8 cellular contexts compared by ENCODE assay signal in genomic region chr19:35267818-35268545, GRCh38. TPM values are rescaled to one million over a fixed set of nuclear protein-coding genes. Genes with fewer than 3 reads are reported as not detected.
DNase-seq lines count a peak whose midpoint lies in the region; ATAC-seq lines count a peak whose summit lies in the region.

No MANE protein-coding gene starts in this region.

- peaks cover 17% of the 10 kb centered on the region for H3K4me1 Mint-ChIP-seq in activated CD8-positive, alpha-beta memory T cell treated with anti-CD3 and anti-CD28 coated beads, Interleukin-2, amount 10 ng/mL, durations not matched to agents 7 days and 5 days

- peak overlapping the region; percentile 90 for H3K27ac Mint-ChIP-seq in activated CD8-positive, alpha-beta memory T cell treated with anti-CD3 and anti-CD28 coated beads, Interleukin-2, amount 10 ng/mL, durations not matched to agents 7 days and 5 days

- H3K27me3 Mint-ChIP-seq in activated CD8-positive, alpha-beta memory T cell treated with anti-CD3 and anti-CD28 coated beads, Interleukin-2, amount 10 ng/mL, durations not matched to agents 7 days and 5 days = no peaks in the 10 kb centered on the region

- no peaks in the 10 kb centered on the region for H3K9me3 Mint-ChIP-seq in activated CD8-positive, alpha-beta memory T cell treated with anti-CD3 and anti-CD28 coated beads, Interleukin-2, amount 10 ng/mL, durations not matched to agents 7 days and 5 days (ENCODE audit: low read depth)

- H3K4me3 ChIP-seq in ACC112 (ENCODE audit: low read depth, low read length) = peak overlapping the region; percentile 81
- H3K4me3 ChIP-seq in endocrine pancreas (ENCODE audit: control insufficient read depth, insufficient read depth, low read length) = peak overlapping the region; percentile 41

- H3K27me3 ChIP-seq in ACC112 (ENCODE audit: insufficient read depth, low read length) (no peaks in the 10 kb centered on the region), endocrine pancreas (ENCODE audit: control insufficient read depth, insufficient read depth, low read length) (no peaks in the 10 kb centered on the region)

- H3K79me2 ChIP-seq in ACC112 (ENCODE audit: control insufficient read depth, insufficient read depth, low read length, unreplicated experiment) = peaks cover 2% of the 10 kb centered on the region

- peaks cover 21% of the 10 kb centered on the region for H3K36me3 Mint-ChIP-seq in activated CD8-positive, alpha-beta memory T cell treated with anti-CD3 and anti-CD28 coated beads, Interleukin-2, amount 10 ng/mL, durations not matched to agents 7 days and 5 days

- DNase-seq in NCI-H82 treated with DMSO at 0.1 percent for 48 hours (lab: John Stamatoyannopoulos, UW; ENCODE audit: unreplicated experiment) = peak; percentile 34
- DNase-seq in activated CD8-positive, alpha-beta memory T cell treated with anti-CD3 and anti-CD28 coated beads, Interleukin-2, amount 10 ng/mL, durations not matched to agents 7 days and 5 days = peak; percentile 79
- peak; percentile 95 for DNase-seq in mesenteric fat pad (ENCODE audit: low spot score)
- DNase-seq in stimulated activated CD8-positive, alpha-beta memory T cell treated with anti-CD3 and anti-CD28 coated beads, Interleukin-15, amount 100 ng/mL, for 48 hours (ENCODE audit: low read depth in 2 of 2) = peak; percentile 66 to 71

- H3K9ac ChIP-seq in endocrine pancreas (ENCODE audit: control insufficient read depth, insufficient read depth, low read length) = peak overlapping the region; percentile 84

- H2AFZ ChIP-seq in ACC112 (ENCODE audit: low read length, unreplicated experiment) = peak overlapping the region; percentile 3

- no peaks in the 10 kb centered on the region for H3K4me1 ChIP-seq in ACC112 (ENCODE audit: control insufficient read depth, insufficient read depth, low read length, unreplicated experiment)
- no peaks in the 10 kb centered on the region for H3K4me1 ChIP-seq in endocrine pancreas (ENCODE audit: control insufficient read depth, insufficient read depth, low read length)

- CTCF ChIA-PET in activated CD8-positive, alpha-beta memory T cell treated with anti-CD3 and anti-CD28 coated beads, Interleukin-2, amount 10 ng/mL, durations not matched to agents 7 days and 5 days (lab: Charles Lee) = interaction anchor here (1.1 to 3.3 kb wide), 3 partner anchors 28 to 227 kb away, joined by 3 to 16 read pairs (median 3); no protein-coding TSS in a partner anchor

- no peaks in the 10 kb centered on the region for H3K9me3 ChIP-seq in endocrine pancreas (ENCODE audit: control insufficient read depth, low read length)

- H3K4me3 Mint-ChIP-seq in activated CD8-positive, alpha-beta memory T cell treated with anti-CD3 and anti-CD28 coated beads, Interleukin-2, amount 10 ng/mL, durations not matched to agents 7 days and 5 days = peak overlapping the region; percentile 89

- H3K27ac ChIP-seq in ACC112 (ENCODE audit: low read depth, low read length) = peak overlapping the region; percentile 58

- no peaks in the 10 kb centered on the region for H3K36me3 ChIP-seq in ACC112 (ENCODE audit: insufficient read depth, low read length)
- H3K36me3 ChIP-seq in endocrine pancreas (ENCODE audit: control insufficient read depth, insufficient read depth, low read length) = peaks cover 5% of the 10 kb centered on the region

- ATAC-seq in GM18520 (IDR thresholded peaks at IDR 0.05; ENCODE audit: unreplicated experiment) (peak; percentile 29), HG03196 (IDR thresholded peaks at IDR 0.05; ENCODE audit: unreplicated experiment) (peak; percentile 39)
- peak; percentile 72 for ATAC-seq in activated CD8-positive, alpha-beta memory T cell treated with anti-CD3 and anti-CD28 coated beads, Interleukin-2, amount 10 ng/mL, durations not matched to agents 7 days and 5 days

RNA-seq across cellular contexts. Expression of gene USF2, which starts 0.8 kb away (rescaled TPM):
- total RNA-seq in activated CD8-positive, alpha-beta memory T cell treated with anti-CD3 and anti-CD28 coated beads, Interleukin-2, amount 10 ng/mL, durations not matched to agents 7 days and 5 days = 100 to 1,000 TPM; 138 to 154 TPM
- total RNA-seq in mesenteric fat pad = 110 TPM

RNA-seq across cellular contexts. Expression of gene HAMP, which starts 14.3 kb away (rescaled TPM):
- total RNA-seq in activated CD8-positive, alpha-beta memory T cell treated with anti-CD3 and anti-CD28 coated beads, Interleukin-2, amount 10 ng/mL, durations not matched to agents 7 days and 5 days = under 1 TPM; 0.55 to 0.77 TPM
- total RNA-seq in mesenteric fat pad = not detected

RNA-seq across cellular contexts. Expression of gene LSR, which starts 19.2 kb away (rescaled TPM):
- total RNA-seq in activated CD8-positive, alpha-beta memory T cell treated with anti-CD3 and anti-CD28 coated beads, Interleukin-2, amount 10 ng/mL, durations not matched to agents 7 days and 5 days = 10 to 100 TPM in 1 of 2 experiments, 1 to 10 TPM in 1; 7.2 to 10.0 TPM
- total RNA-seq in mesenteric fat pad = 8.1 TPM

RNA-seq across cellular contexts. Expression of gene MAG, which starts 24.0 kb away (rescaled TPM):
- total RNA-seq in activated CD8-positive, alpha-beta memory T cell treated with anti-CD3 and anti-CD28 coated beads, Interleukin-2, amount 10 ng/mL, durations not matched to agents 7 days and 5 days = under 1 TPM in 1 of 2 experiments, not detected in 1; 0.26 TPM
- not detected for total RNA-seq in mesenteric fat pad

RNA-seq across cellular contexts. Expression of gene FAM187B, which starts 39.4 kb away (rescaled TPM):
- not detected for total RNA-seq in activated CD8-positive, alpha-beta memory T cell treated with anti-CD3 and anti-CD28 coated beads, Interleukin-2, amount 10 ng/mL, durations not matched to agents 7 days and 5 days
- not detected for total RNA-seq in mesenteric fat pad

Comparison
In these comparisons a context has a peak if more than half of its experiments do, and no peak if none do; other contexts are left out.
1. Peak in every context shown above with its lines: DNase-seq, ATAC-seq, H3K4me3 ChIP-seq and H3K27ac ChIP-seq.
2. DNase-seq: peak in every context shown above with its lines; median percentile 95 in mesenteric fat pad; 79 in activated CD8-positive, alpha-beta memory T cell treated with anti-CD3 and anti-CD28 coated beads, Interleukin-2, amount 10 ng/mL, durations not matched to agents 7 days and 5 days; 68 in stimulated activated CD8-positive, alpha-beta memory T cell treated with anti-CD3 and anti-CD28 coated beads, Interleukin-15, amount 100 ng/mL, for 48 hours; 34 in NCI-H82 treated with DMSO at 0.1 percent for 48 hours.